8 cellular contexts compared by ENCODE assay signal in the genomic region with DNA sequence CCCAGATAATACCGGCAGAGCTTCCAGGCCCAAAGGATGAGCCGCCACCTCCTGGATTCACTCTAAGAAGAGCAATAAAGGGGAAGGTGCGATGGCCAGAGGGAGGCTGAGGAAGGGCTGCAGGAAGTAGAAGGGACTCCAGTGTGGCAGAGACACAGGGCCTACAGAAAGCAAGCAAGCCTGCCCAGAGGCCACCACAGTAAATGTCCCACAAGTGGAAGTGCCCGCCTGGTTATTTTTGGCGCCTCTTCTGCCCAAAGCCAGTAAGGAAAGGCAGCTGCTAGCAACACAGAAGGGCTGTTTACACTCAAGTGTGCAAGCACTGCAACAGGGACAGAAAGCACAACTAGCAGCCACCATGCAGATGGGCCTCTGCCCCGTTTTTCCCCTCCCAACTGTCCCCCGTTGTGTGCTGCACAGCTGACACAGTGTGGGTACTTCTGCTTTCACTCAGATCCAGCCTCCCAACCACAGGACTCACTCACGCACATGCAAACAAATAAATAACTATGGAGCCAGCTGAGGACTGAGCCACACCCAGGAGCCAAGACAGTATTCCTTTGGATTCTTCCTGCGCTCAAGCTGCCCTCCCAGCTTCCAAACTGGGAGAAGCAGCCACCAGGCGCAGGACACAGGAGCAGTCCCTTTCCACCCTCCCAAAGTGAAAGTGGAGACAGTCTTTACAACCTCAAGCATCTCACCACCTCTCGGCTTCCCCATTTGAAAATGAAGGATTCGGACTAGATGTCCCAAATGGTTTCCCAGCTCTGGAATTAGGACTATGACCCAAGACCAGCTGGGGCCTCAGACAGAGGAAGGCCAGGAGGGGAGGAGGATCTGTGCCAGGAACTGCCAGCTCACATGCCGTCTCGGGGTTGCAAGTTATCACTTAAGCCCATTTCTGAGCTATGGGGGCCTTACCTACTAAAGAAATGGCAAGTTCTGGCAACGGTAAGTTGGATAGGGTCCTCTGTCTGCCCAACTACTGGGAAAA. TPM values are rescaled to one million over a fixed set of nuclear protein-coding genes. Genes with fewer than 3 reads are reported as not detected.
DNase-seq lines count a peak whose midpoint lies in the region; ATAC-seq and TF ChIP-seq lines count a peak whose summit lies in the region.

No MANE protein-coding gene starts in this region.

- DNase-seq in Caco-2 = no peak
- DNase-seq in KG1 (lab: John Stamatoyannopoulos, UW) = peak; percentile 65
- DNase-seq in activated naive CD4-positive, alpha-beta T cell treated with anti-CD3 and anti-CD28 coated beads for 36 hours = peak; percentile 85
- no peak for DNase-seq in Right ventricle myocardium superior
- no peak for DNase-seq in gastrocnemius medialis
- DNase-seq in SK-N-DZ (ENCODE audit: low spot score) = no peak

- H3K9me3 ChIP-seq in Caco-2 = no peaks in the 10 kb centered on the region
- no peaks in the 10 kb centered on the region for H3K9me3 ChIP-seq in gastrocnemius medialis

- H3K36me3 ChIP-seq in Caco-2 (ENCODE audit: control insufficient read depth, insufficient read depth, low read length) (peaks cover 1% of the 10 kb centered on the region; the same call in 1 of the 2 replicates), gastrocnemius medialis (no peaks in the 10 kb centered on the region)

- intact Hi-C loops in Caco-2 (cut with micrococcal nuclease; ENCODE audit: unreplicated experiment) = no loop called here
- intact Hi-C loops in activated naive CD4-positive, alpha-beta T cell treated with anti-CD3 and anti-CD28 coated beads for 36 hours (cut with micrococcal nuclease) = loop anchor here (1.0 to 5.0 kb wide), 2 partner anchors 13 to 33 kb away; no protein-coding TSS in a partner anchor
- intact Hi-C loops in Right ventricle myocardium superior (cut with DNase I) = loop anchor here (5.0 kb wide), 1 partner anchor 33 kb away; no protein-coding TSS in a partner anchor
- intact Hi-C loops in gastrocnemius medialis (cut with DNase I; ENCODE audit: low total_unique reads) = no loop called here

- no peaks in the 10 kb centered on the region for H3K27me3 ChIP-seq in Caco-2 (replicated peaks; ENCODE audit: control insufficient read depth, insufficient read depth, low read length)
- H3K27me3 ChIP-seq in gastrocnemius medialis = no peaks in the 10 kb centered on the region

- H3K27ac Mint-ChIP-seq in Caco-2 (ENCODE audit: unreplicated experiment) = peak overlapping the region; percentile 74
- H3K27ac Mint-ChIP-seq in activated naive CD4-positive, alpha-beta T cell treated with anti-CD3 and anti-CD28 coated beads for 36 hours = peak overlapping the region; percentile 95

- no peaks in the 10 kb centered on the region for H3K9me3 Mint-ChIP-seq in Caco-2 (ENCODE audit: unreplicated experiment)
- no peaks in the 10 kb centered on the region for H3K9me3 Mint-ChIP-seq in activated naive CD4-positive, alpha-beta T cell treated with anti-CD3 and anti-CD28 coated beads for 36 hours

- BruUV-seq in Caco-2 (replicated peaks; lab: Mats Ljungman, UMichigan) = no TSS peak

- CTCF ChIA-PET in Caco-2 (lab: Charles Lee) = interaction anchor here (0.7 to 1.5 kb wide), 7 partner anchors 12 to 84 kb away, joined by 3 to 5 read pairs (median 3); no protein-coding TSS in a partner anchor
- CTCF ChIA-PET in activated naive CD4-positive, alpha-beta T cell treated with anti-CD3 and anti-CD28 coated beads for 36 hours (lab: Charles Lee) = interaction anchor here (0.6 to 9.6 kb wide), 17 partner anchors 11 to 184 kb away, joined by 3 to 112 read pairs (median 4); no protein-coding TSS in a partner anchor

- H3K4me1 ChIP-seq in Caco-2 (peaks cover 61% of the 10 kb centered on the region), gastrocnemius medialis (peaks cover 95 to 99% of the 10 kb centered on the region in 2 donors)

- ATAC-seq in GM19395 (IDR thresholded peaks at IDR 0.05; ENCODE audit: unreplicated experiment) = peak; percentile 49
- peak; percentile 42 for ATAC-seq in Right ventricle myocardium superior (ENCODE audit: poor library complexity)
- peak; percentile 7 to 15 for ATAC-seq in gastrocnemius medialis
- no peak for ATAC-seq in GM19324 (IDR thresholded peaks at IDR 0.05; ENCODE audit: low FRiP score, unreplicated experiment)

- no peaks in the 10 kb centered on the region for H3K27me3 Mint-ChIP-seq in Caco-2 (ENCODE audit: insufficient read depth, unreplicated experiment)
- H3K27me3 Mint-ChIP-seq in activated naive CD4-positive, alpha-beta T cell treated with anti-CD3 and anti-CD28 coated beads for 36 hours (ENCODE audit: low read depth) = no peaks in the 10 kb centered on the region

- peaks cover 50% of the 10 kb centered on the region for H3K4me1 Mint-ChIP-seq in Caco-2 (ENCODE audit: low read depth, unreplicated experiment)
- peaks cover 88% of the 10 kb centered on the region for H3K4me1 Mint-ChIP-seq in activated naive CD4-positive, alpha-beta T cell treated with anti-CD3 and anti-CD28 coated beads for 36 hours (ENCODE audit: low read depth)

- peak overlapping the region; percentile 89 to 98 (median 94) for H3K27ac ChIP-seq in gastrocnemius medialis

- peak overlapping the region; percentile 24 for H3K4me3 Mint-ChIP-seq in Caco-2 (ENCODE audit: unreplicated experiment)
- peak overlapping the region; percentile 91 for H3K4me3 Mint-ChIP-seq in activated naive CD4-positive, alpha-beta T cell treated with anti-CD3 and anti-CD28 coated beads for 36 hours

- POLR2A ChIA-PET in Caco-2 (lab: Charles Lee) = no interaction called here

- in situ Hi-C loops in gastrocnemius medialis (cut with MboI; ENCODE audit: low sequenced_read_pairs in 4 of 4) = no loop called here

- peaks cover 45% of the 10 kb centered on the region for H3K36me3 Mint-ChIP-seq in Caco-2 (ENCODE audit: insufficient read depth, unreplicated experiment)
- H3K36me3 Mint-ChIP-seq in activated naive CD4-positive, alpha-beta T cell treated with anti-CD3 and anti-CD28 coated beads for 36 hours (ENCODE audit: low read depth) = peaks cover 24% of the 10 kb centered on the region

- TF ChIP-seq POLR2A in gastrocnemius medialis (IDR thresholded peaks at IDR 0.05) = peak in 1 of 2 donors; percentile 20

- H3K4me3 ChIP-seq in Caco-2 (ENCODE audit: low read depth, low read length) = no peak overlapping the region
- peak overlapping the region; percentile 8 to 43 (median 34) for H3K4me3 ChIP-seq in gastrocnemius medialis

- TF ChIP-seq CTCF in Caco-2 (IDR thresholded peaks at IDR 0.05; ENCODE audit: insufficient read depth in 1 of 2, low read depth in 1 of 2, low read length in 1 of 2, severe bottlenecking in 1 of 2, unreplicated experiment in 1 of 2) (no peak), gastrocnemius medialis (IDR thresholded peaks at IDR 0.05 in 4 of 5, conservative IDR thresholded peaks at IDR 0.05 in 1 of 5) (no peak)

RNA-seq across cellular contexts. Expression of a gene that starts 40.0 kb away (rescaled TPM):
- total RNA-seq in Caco-2 (2022) (33.2 and 38.8 TPM in 2 replicates), Right ventricle myocardium superior (12.9 TPM), gastrocnemius medialis (10 to 100 TPM in 1 of 4 donors, 1 to 10 TPM in 3; 7.6 to 18.5 (median 8.8) TPM)
- total RNA-seq in activated naive CD4-positive, alpha-beta T cell treated with anti-CD3 and anti-CD28 coated beads for 36 hours = 10 to 100 TPM; 18.5 to 19.2 TPM
- 69.4 and 76.0 TPM in 2 replicates for polyA plus RNA-seq in SK-N-DZ (2014; cell fraction: cytosol; rRNA removed)
- 26.7 and 29.0 TPM in 2 replicates for polyA plus RNA-seq in SK-N-DZ (2014; cell fraction: nucleus; rRNA removed)

Comparison
In these comparisons a context has a peak if more than half of its experiments do, and no peak if none do; other contexts are left out.
1. DNase-seq: peak in KG1 (single experiment) and activated naive CD4-positive, alpha-beta T cell treated with anti-CD3 and anti-CD28 coated beads for 36 hours (single experiment); none in Caco-2 (0 of 2), Right ventricle myocardium superior (single experiment), gastrocnemius medialis (0 of 2) and SK-N-DZ (single experiment).
2. intact Hi-C loops: an anchor here in activated naive CD4-positive, alpha-beta T cell treated with anti-CD3 and anti-CD28 coated beads for 36 hours (1.0 to 5.0 kb wide) and Right ventricle myocardium superior (5.0 kb wide); none called in Caco-2 and gastrocnemius medialis.